Comparison of ENCODE assay signal across 13 cellular contexts in genomic region chr7:68488366-68489060, GRCh38.
"Had no signal": no experiment of that assay in that cellular context is flagged by ENCODE, and none has a peak within 500 bp of the region (broad histone marks: within the 10 kb centered on the region; RNA-seq: fewer than 3 reads in every experiment).

No MANE protein-coding gene starts in this region.

- ATAC-seq: right cardiac atrium had no signal

- H3K27ac Mint-ChIP-seq: dendritic cell treated with granulocyte-macrophage colony-stimulating factor and Interleukin-4, amounts not matched to agents 40 ng/mL and 50 ng/mL, for 4 days; natural killer cell treated with Interleukin-12 subunit alpha and Interleukin-12 subunit beta and Interleukin-15 and Interleukin-18, amount 100 ng/mL, for 72 hours; stimulated activated naive CD8-positive, alpha-beta T cell treated with anti-CD3 and anti-CD28 coated beads, Interleukin-15, Interleukin-2, amounts not matched to agents 100 ng/mL and 50 ng/mL, for 24 hours had no signal

- H3K27me3 Mint-ChIP-seq: dendritic cell treated with granulocyte-macrophage colony-stimulating factor and Interleukin-4, amounts not matched to agents 40 ng/mL and 50 ng/mL, for 4 days; natural killer cell treated with Interleukin-12 subunit alpha and Interleukin-12 subunit beta and Interleukin-15 and Interleukin-18, amount 100 ng/mL, for 72 hours; stimulated activated naive CD8-positive, alpha-beta T cell treated with anti-CD3 and anti-CD28 coated beads, Interleukin-15, Interleukin-2, amounts not matched to agents 100 ng/mL and 50 ng/mL, for 24 hours had no signal

- H3K4me3 Mint-ChIP-seq: dendritic cell treated with granulocyte-macrophage colony-stimulating factor and Interleukin-4, amounts not matched to agents 40 ng/mL and 50 ng/mL, for 4 days; natural killer cell treated with Interleukin-12 subunit alpha and Interleukin-12 subunit beta and Interleukin-15 and Interleukin-18, amount 100 ng/mL, for 72 hours; stimulated activated naive CD8-positive, alpha-beta T cell treated with anti-CD3 and anti-CD28 coated beads, Interleukin-15, Interleukin-2, amounts not matched to agents 100 ng/mL and 50 ng/mL, for 24 hours had no signal

- DNase-seq: activated CD4-positive, CD25-positive, alpha-beta regulatory T cell treated with anti-CD3 and anti-CD28 coated beads, Interleukin-2, amount 50 U/mL, for 72 hours; activated naive CD4-positive, alpha-beta T cell treated with Interleukin-2 at 50 U/mL for 16 hours; activated T-cell treated with anti-CD3 and anti-CD28 coated beads for 4 hours; effector memory CD4-positive, alpha-beta T cell; foreskin fibroblast; occipital lobe; right cardiac atrium; stimulated activated CD4-positive, alpha-beta T cell treated with anti-CD3 and anti-CD28 coated beads, Interleukin-15, amount 100 ng/mL, for 24 hours; stimulated activated CD4-positive, alpha-beta T cell treated with anti-CD3 and anti-CD28 coated beads, Interleukin-4, amount 100 ng/mL, for 24 hours; testis had no signal
